ENCODE assay signal across 7 cellular contexts in genomic region chr7:103279636-103279962, GRCh38. TPM values are rescaled to one million over a fixed set of nuclear protein-coding genes. Genes with fewer than 3 reads are reported as not detected.
DNase-seq lines count a peak whose midpoint lies in the region; ATAC-seq and TF ChIP-seq lines count a peak whose summit lies in the region.
"Not testable (repeated sequence)": the region's sequence is repeated elsewhere in the genome, so short reads cannot be mapped to it uniquely, and the experiment has no call there.

No MANE protein-coding gene starts in this region.

- H3K4me3 ChIP-seq in body of pancreas (peak overlapping the region in 1 of 2 donors; percentile 25), right cardiac atrium (ENCODE audit: low read length) (peak overlapping the region; percentile 59), neutrophil (ENCODE audit: low read depth in 1 of 2, low read length in 1 of 2) (peak overlapping the region; percentile 54 to 60)

- ATAC-seq in GM18858 (IDR thresholded peaks at IDR 0.05; ENCODE audit: unreplicated experiment) (peak; percentile 32), HG02759 (IDR thresholded peaks at IDR 0.05; ENCODE audit: unreplicated experiment) (peak; percentile 46), body of pancreas (peak; percentile 35), right cardiac atrium (peak; percentile 59 to 61)

- intact Hi-C loops in body of pancreas (cut with DNase I); right cardiac atrium (cut with DNase I): not testable (repeated sequence)

- not testable (repeated sequence) for H3K27me3 ChIP-seq in body of pancreas; right cardiac atrium (ENCODE audit: control insufficient read depth, insufficient read depth)
- peaks cover 27% of the 10 kb centered on the region for H3K27me3 ChIP-seq in neutrophil

- not testable (repeated sequence) for TF ChIP-seq POLR2A in body of pancreas (IDR thresholded peaks at IDR 0.05)

- H3K9me3 ChIP-seq in KOPT-K1 (ENCODE audit: insufficient read depth, low read length, poor library complexity, severe bottlenecking); body of pancreas; right cardiac atrium (ENCODE audit: control insufficient read depth, low read length); neutrophil: not testable (repeated sequence)

- not testable (repeated sequence) for TF ChIP-seq CTCF in body of pancreas (IDR thresholded peaks at IDR 0.05); neutrophil (IDR thresholded peaks at IDR 0.05)

- DNase-seq in SK-MEL-5 (ENCODE audit: low read depth, low spot score) (peak; percentile 32), body of pancreas (peak in 2 of 4 donors; percentile 14 to 23), right cardiac atrium (peak in 1 of 3 donors; percentile 11)

- not testable (repeated sequence) for H3K36me3 ChIP-seq in KOPT-K1 (ENCODE audit: insufficient read depth, low read length); body of pancreas (replicated peaks in 1 of 2; ENCODE audit: insufficient read depth in 1 of 2, low read depth in 2 of 2); neutrophil

- WGBS in body of pancreas, 2 donors: 0 to 3% methylated on average over 11 to 12 of the region's 12 CpGs
- WGBS in right cardiac atrium: under 1% methylated on average over 12 of the region's 12 CpGs

- in situ Hi-C loops in SK-MEL-5 (cut with HindIII; ENCODE audit: low pct_unique_long_range_greater_than_20kb, low sequenced_read_pairs): not testable (repeated sequence)

- H3K27ac ChIP-seq in KOPT-K1 (ENCODE audit: low read depth, low read length, poor library complexity, severe bottlenecking) (peak overlapping the region; percentile 95), body of pancreas (peak overlapping the region in 1 of 4 donors; percentile 11)
- H3K27ac ChIP-seq in right cardiac atrium (ENCODE audit: low read length); neutrophil: not testable (repeated sequence)

- H3K4me1 ChIP-seq in body of pancreas (peaks cover 14% of the 10 kb centered on the region), neutrophil (ENCODE audit: control insufficient read depth in 1 of 2, insufficient read depth in 1 of 2, low read depth in 1 of 2, low read length in 1 of 2) (peaks cover 18 to 19% of the 10 kb centered on the region in 2 experiments)
- not testable (repeated sequence) for H3K4me1 ChIP-seq in right cardiac atrium (ENCODE audit: control insufficient read depth, insufficient read depth, low read length)

RNA-seq across cellular contexts. Expression of gene PMPCB, which starts 17.6 kb away (rescaled TPM):
- 137 and 146 TPM in 2 replicates for total RNA-seq in SK-MEL-5 (2014; rRNA removed; shearing (Covaris generic))
- 92.4 and 104 TPM in 2 replicates for polyA plus RNA-seq in SK-MEL-5 (2015; cell fraction: cytosol; rRNA removed)
- 261 and 283 TPM in 2 replicates for polyA plus RNA-seq in SK-MEL-5 (2015; cell fraction: nucleus; rRNA removed)
- total RNA-seq in body of pancreas: 10 to 100 TPM; 30.1 to 38.6 TPM
- 10 to 100 TPM; 58.2 to 72.9 (median 59.6) TPM for total RNA-seq in right cardiac atrium
- 75.3 TPM for polyA plus RNA-seq in right cardiac atrium
